Comparison of ENCODE assay signal across 24 cellular contexts in genomic region chr1:24470607-24471006, GRCh38. TPM values are rescaled to one million over a fixed set of nuclear protein-coding genes. Genes with fewer than 3 reads are reported as not detected.
DNase-seq lines count a peak whose midpoint lies in the region; ATAC-seq, FAIRE-seq and TF ChIP-seq lines count a peak whose summit lies in the region.
"Had no signal": no experiment of that assay in that cellular context is flagged by ENCODE, and none has a peak within 500 bp of the region (broad histone marks: within the 10 kb centered on the region; RNA-seq: fewer than 3 reads in every experiment).

No MANE protein-coding gene starts in this region.

- H3K27me3 ChIP-seq in K562 (ENCODE audit: control insufficient read depth in 2 of 2, insufficient read depth in 2 of 2, low read length in 2 of 2): no peaks in the 10 kb centered on the region

- in situ Hi-C loops in K562 (cut with MboI): no loop called here

- no peaks in the 10 kb centered on the region for H3K4me1 ChIP-seq in K562 (replicated peaks in 1 of 2; ENCODE audit: control insufficient read depth in 2 of 2, insufficient read depth in 2 of 2, low read length in 2 of 2)
- H3K4me1 ChIP-seq: SJCRH30 had no signal

- H3K36me3 ChIP-seq in K562 (ENCODE audit: control insufficient read depth, insufficient read depth, low read length): peaks cover 10% of the 10 kb centered on the region; the same call in 2 of the 3 replicates
- H3K36me3 ChIP-seq: SJCRH30 had no signal

- intact Hi-C loops in K562 (cut with micrococcal nuclease): no loop called here

- no peak for TF ChIP-seq EP300 in K562 (IDR thresholded peaks at IDR 0.05; ENCODE audit: low read length)

- 46% methylated on average over 2 of the region's 2 CpGs for WGBS in K562 (ENCODE audit: insufficient coverage, low coverage, missing lambda C conversion rate)

- H3K9me3 Mint-ChIP-seq in T-cell: no peaks in the 10 kb centered on the region
- H3K9me3 Mint-ChIP-seq: GM23338 had no signal

- no peak overlapping the region for H3K4me3 Mint-ChIP-seq in T-cell
- H3K4me3 Mint-ChIP-seq: GM23338, IgD-negative memory B cell had no signal

- ATAC-seq in T-cell (replicated peaks in 1 of 4) (no peak), K562 (no peak)
- ATAC-seq: GM23338, Panc1 had no signal

- no peaks in the 10 kb centered on the region for H4K20me1 ChIP-seq in K562 (replicated peaks; ENCODE audit: control insufficient read depth, insufficient read depth, low read length)

- no peak overlapping the region for H3K27ac ChIP-seq in K562 (ENCODE audit: extremely low read depth, low read depth, low read length)
- H3K27ac ChIP-seq: 22Rv1, C4-2B, HL-60, SJCRH30 had no signal

- peaks cover 42% of the 10 kb centered on the region for H3K36me3 Mint-ChIP-seq in T-cell

- H3K27me3 Mint-ChIP-seq in T-cell: no peaks in the 10 kb centered on the region
- H3K27me3 Mint-ChIP-seq: IgD-negative memory B cell had no signal

- TF ChIP-seq RAD21 in K562 (CRISPR knock-in tag; conservative IDR thresholded peaks at IDR 0.05 in 1 of 2, IDR thresholded peaks at IDR 0.05 in 1 of 2): no peak

- POLR2A ChIA-PET in T-cell (lab: Charles Lee) (interaction anchor here in 1 of 2 donors (0.7 kb wide), 1 partner anchor 133 kb away, joined by 12 read pairs; no protein-coding TSS in a partner anchor), K562 (lab: Yijun Ruan, JAX) (interaction anchor here (1.0 kb wide), 1 partner anchor 10 kb away, joined by 6 read pairs; no protein-coding TSS in a partner anchor)

- peaks cover 13 to 30% (median 21%) of the 10 kb centered on the region in 3 donors for H3K4me1 Mint-ChIP-seq in T-cell

- CTCF ChIA-PET in T-cell (lab: Charles Lee): no interaction called here
- CTCF ChIA-PET in K562 (lab: Yijun Ruan, JAX; ENCODE audit: low intra/inter-chr PET ratio): no interaction called here

- H3K27ac Mint-ChIP-seq in T-cell: peak overlapping the region; percentile 74 to 76
- H3K27ac Mint-ChIP-seq: GM23338, IgD-negative memory B cell had no signal

- no peak overlapping the region for H2AFZ ChIP-seq in K562 (ENCODE audit: low read depth, low read length)
- H2AFZ ChIP-seq: GM23338 had no signal

- no peak overlapping the region for H3K4me3 ChIP-seq in K562
- H3K4me3 ChIP-seq: GM23338, SJCRH30 had no signal

- no peak for FAIRE-seq in K562 (lab: Jason Lieb, UNC)
- FAIRE-seq: GM12892, GM18507 had no signal

- no TSS peak for BruUV-seq in K562 (replicated peaks; lab: Mats Ljungman, UMichigan)

- no peaks in the 10 kb centered on the region for H3K9me1 ChIP-seq in K562 (ENCODE audit: control insufficient read depth, insufficient read depth, low read length)

- H3K79me2 ChIP-seq in K562 (ENCODE audit: control insufficient read depth, insufficient read depth, low read length): no peaks in the 10 kb centered on the region

- peak; percentile 12 for DNase-seq in NOMO-1 treated with DMSO at 0.1 percent for 48 hours (lab: John Stamatoyannopoulos, UW; ENCODE audit: unreplicated experiment)
- DNase-seq in NOMO-1 treated with dmso at 0.1 percent for 144 hours (lab: John Stamatoyannopoulos, UW; ENCODE audit: unreplicated experiment): no peak
- DNase-seq in CMK (ENCODE audit: low read depth): peak; percentile 68
- no peak for DNase-seq in T-cell
- DNase-seq in K562 (ENCODE audit: extremely low read depth in 1 of 4, low spot score in 3 of 4): no peak
- no peak for DNase-seq in SKM-1 (lab: John Stamatoyannopoulos, UW; ENCODE audit: unreplicated experiment)
- no peak for DNase-seq in activated CD8-positive, alpha-beta memory T cell treated with anti-CD3 and anti-CD28 coated beads, Interleukin-2, amount 50 U/mL, for 48 hours
- no peak for DNase-seq in NCI-H146 treated with DMSO at 0.1 percent for 48 hours (lab: John Stamatoyannopoulos, UW; ENCODE audit: unreplicated experiment)
- DNase-seq: AML-193, HCEC 1CT, Kasumi-1, MM.1S, NCI-H1930, NCI-H226, NCI-H524, SJCRH30 had no signal

- H3K9me3 ChIP-seq in K562 (replicated peaks; ENCODE audit: control insufficient read depth, insufficient read depth, low read depth, low read length): no peaks in the 10 kb centered on the region
- H3K9me3 ChIP-seq: SJCRH30 had no signal

- peak in 1 of 3 experiments; percentile 14; a peak in 1 of 6 replicates for TF ChIP-seq CTCF in K562 (IDR thresholded peaks at IDR 0.05 in 2 of 3, conservative IDR thresholded peaks at IDR 0.05 in 1 of 3; ENCODE audit: insufficient read depth in 2 of 3, low read depth in 1 of 3, low read length in 3 of 3)

- H3K9ac ChIP-seq in K562 (ENCODE audit: insufficient read depth in 1 of 2, low read depth in 2 of 2, low read length in 2 of 2): no peak overlapping the region

- H3K4me2 ChIP-seq in K562 (ENCODE audit: insufficient read depth, low read length): no peak overlapping the region
- H3K4me2 ChIP-seq: GM23338 had no signal

- TF ChIP-seq POLR2A in K562 (conservative IDR thresholded peaks at IDR 0.05): no peak

TF ChIP-seq in K562, 482 proteins besides CTCF, POLR2A, EP300 and RAD21 (continues in another document):
- TF ChIP-seq MXI1 (IDR thresholded peaks at IDR 0.05; ENCODE audit: low read depth, low read length): no peak
- no peak for TF ChIP-seq ZSCAN29 (IDR thresholded peaks at IDR 0.05)

RNA-seq across cellular contexts. Expression of gene RCAN3, which starts 32.0 kb away (rescaled TPM):
- total RNA-seq in T-cell (100 to 1,000 TPM; 149 to 202 (median 186) TPM), K562 (2014; rRNA removed) (0.24 and 1.4 TPM in 2 replicates), K562 (2014; rRNA removed; fragmentation: Illumina TruSeq; extraction: Trizol) (0.29 and 0.33 TPM in 2 replicates), K562 (2015; rRNA removed; fragmentation: Illumina TruSeq; extraction: Trizol) (0.26 and 0.43 TPM in 2 replicates), K562 (2021) (0.42 and 0.84 TPM in 2 replicates)
- total RNA-seq in K562 (2011; cell fraction: chromatin; rRNA removed; ENCODE audit: low replicate concordance): 0.09 and 0.51 TPM in 2 replicates
- under 0.01 TPM in 1 of 2 replicates, not detected in the other for total RNA-seq in K562 (2011; cell fraction: nucleolus; rRNA removed)
- 0.23 and 0.37 TPM in 2 replicates for total RNA-seq in K562 (2011; cell fraction: nucleoplasm; rRNA removed)
- polyA plus RNA-seq in K562 (2011; rRNA removed) (0.07 and 0.45 TPM in 2 replicates), K562 (2014; fragmentation: Illumina TruSeq; extraction: Trizol) (0.43 and 0.55 TPM in 2 replicates), K562 (2014; fragmentation: Nextera tagmentation; extraction: Ambion mirVana) (under 1 TPM; 0.10 to 0.11 TPM), K562 (2014; rRNA removed) (0.23 and 1.4 TPM in 2 replicates)
- polyA plus RNA-seq in K562 (2011; cell fraction: cytosol; rRNA removed): 0.09 and 0.16 TPM in 2 replicates
- 0.27 and 0.36 TPM in 2 replicates for polyA plus RNA-seq in K562 (2011; cell fraction: nucleus; rRNA removed)
- polyA plus RNA-seq in K562 (2012): 0.58 and 0.69 TPM in 2 replicates
- 0.18 and 0.35 TPM in 2 replicates for polyA minus RNA-seq in K562 (2011; rRNA and poly(A)+ RNA removed)
- 1.4 TPM in 1 of 2 replicates, not detected in the other for polyA minus RNA-seq in K562 (2011; cell fraction: cytosol; rRNA and poly(A)+ RNA removed)
- polyA minus RNA-seq in K562 (2011; cell fraction: nucleus; rRNA and poly(A)+ RNA removed): not detected in 2 replicates

RNA-seq across cellular contexts. Expression of gene NIPAL3, which starts 55.0 kb away (rescaled TPM):
- total RNA-seq in T-cell (10 to 100 TPM; 49.0 to 71.4 (median 59.7) TPM), K562 (2014; rRNA removed) (15.4 and 24.7 TPM in 2 replicates), K562 (2014; rRNA removed; fragmentation: Illumina TruSeq; extraction: Trizol) (16.3 and 16.6 TPM in 2 replicates), K562 (2015; rRNA removed; fragmentation: Illumina TruSeq; extraction: Trizol) (11.3 and 11.4 TPM in 2 replicates), K562 (2021) (26.0 and 26.3 TPM in 2 replicates)
- total RNA-seq in K562 (2011; cell fraction: chromatin; rRNA removed; ENCODE audit: low replicate concordance): 55.9 and 56.4 TPM in 2 replicates
- 44.2 and 44.6 TPM in 2 replicates for total RNA-seq in K562 (2011; cell fraction: nucleolus; rRNA removed)
- 57.1 and 68.0 TPM in 2 replicates for total RNA-seq in K562 (2011; cell fraction: nucleoplasm; rRNA removed)
- polyA plus RNA-seq in K562 (2011; rRNA removed) (16.0 and 18.2 TPM in 2 replicates), K562 (2014; fragmentation: Illumina TruSeq; extraction: Trizol) (20.0 and 21.3 TPM in 2 replicates), K562 (2014; fragmentation: Nextera tagmentation; extraction: Ambion mirVana) (10 to 100 TPM; 10.5 to 12.2 TPM), K562 (2014; rRNA removed) (13.8 and 16.2 TPM in 2 replicates)
- polyA plus RNA-seq in K562 (2011; cell fraction: cytosol; rRNA removed): 18.5 and 19.9 TPM in 2 replicates
- polyA plus RNA-seq in K562 (2011; cell fraction: nucleus; rRNA removed): 14.4 and 16.1 TPM in 2 replicates
- 16.3 and 17.9 TPM in 2 replicates for polyA plus RNA-seq in K562 (2012)
- polyA minus RNA-seq in K562 (2011; rRNA and poly(A)+ RNA removed): 18.9 and 24.0 TPM in 2 replicates
- polyA minus RNA-seq in K562 (2011; cell fraction: cytosol; rRNA and poly(A)+ RNA removed): 10.6 and 15.2 TPM in 2 replicates
- 13.1 and 19.4 TPM in 2 replicates for polyA minus RNA-seq in K562 (2011; cell fraction: nucleus; rRNA and poly(A)+ RNA removed)
- total RNA-seq: SJCRH30 had no signal

RNA-seq across cellular contexts. Expression of gene STPG1, which starts 57.0 kb away (rescaled TPM):
- 1 to 10 TPM; 3.4 to 5.6 (median 5.4) TPM for total RNA-seq in T-cell
- 14.4 and 22.0 TPM in 2 replicates for total RNA-seq in K562 (2011; cell fraction: chromatin; rRNA removed; ENCODE audit: low replicate concordance)
- 8.7 and 9.3 TPM in 2 replicates for total RNA-seq in K562 (2011; cell fraction: nucleolus; rRNA removed)
- 14.4 and 16.4 TPM in 2 replicates for total RNA-seq in K562 (2011; cell fraction: nucleoplasm; rRNA removed)
- 6.7 and 7.6 TPM in 2 replicates for total RNA-seq in K562 (2014; rRNA removed)
- 8.2 and 8.3 TPM in 2 replicates for total RNA-seq in K562 (2014; rRNA removed; fragmentation: Illumina TruSeq; extraction: Trizol)
- 5.1 and 5.5 TPM in 2 replicates for total RNA-seq in K562 (2015; rRNA removed; fragmentation: Illumina TruSeq; extraction: Trizol)
- 7.2 and 7.6 TPM in 2 replicates for total RNA-seq in K562 (2021)
- polyA plus RNA-seq in K562 (2011; rRNA removed): 7.2 and 8.4 TPM in 2 replicates
- 4.4 and 5.4 TPM in 2 replicates for polyA plus RNA-seq in K562 (2011; cell fraction: cytosol; rRNA removed)
- 5.9 and 7.6 TPM in 2 replicates for polyA plus RNA-seq in K562 (2011; cell fraction: nucleus; rRNA removed)
- 6.0 and 8.3 TPM in 2 replicates for polyA plus RNA-seq in K562 (2012)
- 9.0 and 10.1 TPM in 2 replicates for polyA plus RNA-seq in K562 (2014; fragmentation: Illumina TruSeq; extraction: Trizol)
- polyA plus RNA-seq in K562 (2014; fragmentation: Nextera tagmentation; extraction: Ambion mirVana): 10 to 100 TPM; 10.4 to 11.9 TPM
- polyA plus RNA-seq in K562 (2014; rRNA removed): 5.0 and 9.4 TPM in 2 replicates
- 7.0 and 7.8 TPM in 2 replicates for polyA minus RNA-seq in K562 (2011; rRNA and poly(A)+ RNA removed)
- polyA minus RNA-seq in K562 (2011; cell fraction: cytosol; rRNA and poly(A)+ RNA removed): 2.1 and 3.9 TPM in 2 replicates
- 5.4 and 7.0 TPM in 2 replicates for polyA minus RNA-seq in K562 (2011; cell fraction: nucleus; rRNA and poly(A)+ RNA removed)
- total RNA-seq: SJCRH30 had no signal

Comparison
In these comparisons a context has a peak if more than half of its experiments do, and no peak if none do; other contexts are left out.
1. DNase-seq: peak in NOMO-1 treated with DMSO at 0.1 percent for 48 hours (single experiment) and CMK (single experiment); none in NOMO-1 treated with dmso at 0.1 percent for 144 hours (single experiment), T-cell (0 of 34), K562 (0 of 4), SKM-1 (single experiment), activated CD8-positive, alpha-beta memory T cell treated with anti-CD3 and anti-CD28 coated beads, Interleukin-2, amount 50 U/mL, for 48 hours (single experiment) and NCI-H146 treated with DMSO at 0.1 percent for 48 hours (single experiment).
2. RNA of gene RCAN3, which starts 32.0 kb away (total RNA-seq): 149 to 202 TPM in T-cell; under 0.01 to 1.4 TPM in K562; every median in the first group is over 10 times any median in the second.